Comparison of ENCODE assay signal across 1 cellular context in genomic region chr14:23286020-23286903, GRCh38.
A peak's percentile ranks its signal among the peaks of the same experiment; 100 is the strongest.
TF ChIP-seq lines count a peak whose summit lies in the region.

TSS of gene HOMEZ (minus strand) at chr14:23286132. CDS start at chr14:23285952, 180 bp downstream.

TF ChIP-seq in HepG2, 621 proteins besides CTCF, POLR2A, EP300 and RAD21 (continued from another document and continues in another):
- TF ChIP-seq HNF1A (IDR thresholded peaks at IDR 0.05; ENCODE audit: low read depth) (0 out of 2 replicates have a peak, but pooled peaks have one; percentile 22), HNF1A (CRISPR knock-in tag; IDR thresholded peaks at IDR 0.05; ENCODE audit: borderline replicate concordance) (peak; percentile 66), ZNF768 (CRISPR knock-in tag; IDR thresholded peaks at IDR 0.05) (peak; percentile 81; the same call in 1 of the 2 replicates), NR2F2 (IDR thresholded peaks at IDR 0.05; ENCODE audit: borderline replicate concordance, low read depth) (no peak), IKZF4 (CRISPR knock-in tag; IDR thresholded peaks at IDR 0.05; ENCODE audit: borderline replicate concordance, low read depth, not compliant biosample characterization) (peak; percentile 67), ZNF232 (CRISPR knock-in tag; IDR thresholded peaks at IDR 0.05; ENCODE audit: borderline replicate concordance) (peak; percentile 38; the same call in 1 of the 2 replicates), ZNF124 (CRISPR knock-in tag; IDR thresholded peaks at IDR 0.05) (peak; percentile 68), ZNF362 (CRISPR knock-in tag; IDR thresholded peaks at IDR 0.05; ENCODE audit: borderline replicate concordance) (peak; percentile 77; the same call in 1 of the 2 replicates), RBAK (CRISPR knock-in tag; IDR thresholded peaks at IDR 0.05) (no peak), ZC3H13 (CRISPR knock-in tag; IDR thresholded peaks at IDR 0.05) (0 out of 2 replicates have a peak, but pooled peaks have one; percentile 23), MTERF4 (CRISPR knock-in tag; IDR thresholded peaks at IDR 0.05) (no peak; the same call in none of the 2 replicates), ARHGAP35 (CRISPR knock-in tag; IDR thresholded peaks at IDR 0.05; ENCODE audit: borderline replicate concordance) (peak; percentile 66), NFE2L2 (IDR thresholded peaks at IDR 0.05; ENCODE audit: low read length) (no peak), POGZ (CRISPR knock-in tag; IDR thresholded peaks at IDR 0.05) (peak; percentile 96), FOXP4 (CRISPR knock-in tag; IDR thresholded peaks at IDR 0.05) (peak; percentile 47), ZMAT5 (CRISPR knock-in tag; IDR thresholded peaks at IDR 0.05; ENCODE audit: borderline replicate concordance, low read depth) (no peak), SOX5 (CRISPR knock-in tag; IDR thresholded peaks at IDR 0.05; ENCODE audit: borderline replicate concordance) (peak; percentile 44), IRX3 (CRISPR knock-in tag; IDR thresholded peaks at IDR 0.05; ENCODE audit: borderline replicate concordance, low read depth) (no peak), YEATS2 (CRISPR knock-in tag; IDR thresholded peaks at IDR 0.05; ENCODE audit: borderline replicate concordance) (peak; percentile 81; the same call in 1 of the 2 replicates), ZSCAN25 (CRISPR knock-in tag; IDR thresholded peaks at IDR 0.05) (peak; percentile 72), EZH2 (conservative IDR thresholded peaks at IDR 0.05; ENCODE audit: low read depth, low read length) (no peak), GFI1 (CRISPR knock-in tag; IDR thresholded peaks at IDR 0.05; ENCODE audit: borderline replicate concordance) (no peak; the same call in 1 of the 2 replicates), CBX5 (CRISPR knock-in tag; IDR thresholded peaks at IDR 0.05; ENCODE audit: borderline replicate concordance) (peak; percentile 71), TMF1 (CRISPR knock-in tag; IDR thresholded peaks at IDR 0.05; ENCODE audit: low read depth) (peak; percentile 60; the same call in 1 of the 2 replicates), ZNF350 (CRISPR knock-in tag; IDR thresholded peaks at IDR 0.05; ENCODE audit: borderline replicate concordance, low read depth) (peak; percentile 85; the same call in 1 of the 2 replicates), JUND (CRISPR knock-in tag; IDR thresholded peaks at IDR 0.05) (no peak), SIX1 (CRISPR knock-in tag; IDR thresholded peaks at IDR 0.05; ENCODE audit: borderline replicate concordance) (peak; percentile 73), ZKSCAN5 (CRISPR knock-in tag; IDR thresholded peaks at IDR 0.05) (0 out of 2 replicates have a peak, but pooled peaks have one; percentile 53), HOXD1 (CRISPR knock-in tag; IDR thresholded peaks at IDR 0.05) (peak; percentile 93), HIVEP1 (CRISPR knock-in tag; IDR thresholded peaks at IDR 0.05) (peak; percentile 91), MED1 (CRISPR knock-in tag; IDR thresholded peaks at IDR 0.05) (peak; percentile 62), LCORL (IDR thresholded peaks at IDR 0.05) (no peak), LCORL (CRISPR knock-in tag; IDR thresholded peaks at IDR 0.05) (peak; percentile 96), MATR3 (CRISPR knock-in tag; IDR thresholded peaks at IDR 0.05) (no peak), ZNF674 (CRISPR knock-in tag; IDR thresholded peaks at IDR 0.05; ENCODE audit: low read depth) (0 out of 2 replicates have a peak, but pooled peaks have one; percentile 68), BRCA1 (CRISPR knock-in tag; IDR thresholded peaks at IDR 0.05) (peak; percentile 78; the same call in 1 of the 2 replicates), CREB1 (IDR thresholded peaks at IDR 0.05) (peak; percentile 90), CREB1 (CRISPR knock-in tag; IDR thresholded peaks at IDR 0.05) (no peak), CENPX (CRISPR knock-in tag; IDR thresholded peaks at IDR 0.05) (no peak), NCOA5 (CRISPR knock-in tag; IDR thresholded peaks at IDR 0.05) (no peak), TCF7L2 (IDR thresholded peaks at IDR 0.05; ENCODE audit: low read depth, low read length) (no peak), SOX13 (IDR thresholded peaks at IDR 0.05) (peak; percentile 38; the same call in 1 of the 2 replicates), SOX13 (CRISPR knock-in tag; conservative IDR thresholded peaks at IDR 0.05 in 1 of 2, IDR thresholded peaks at IDR 0.05 in 1 of 2) (peak in 1 of 2 experiments; percentile 46; a peak in 1 of 4 replicates), ZNF460 (CRISPR knock-in tag; IDR thresholded peaks at IDR 0.05; ENCODE audit: borderline replicate concordance) (no peak), MBNL3 (CRISPR knock-in tag; conservative IDR thresholded peaks at IDR 0.05) (no peak), ZHX2 (IDR thresholded peaks at IDR 0.05; ENCODE audit: low read depth) (peak; percentile 2; the same call in 1 of the 2 replicates), ZHX2 (CRISPR knock-in tag; IDR thresholded peaks at IDR 0.05; ENCODE audit: borderline replicate concordance) (0 out of 2 replicates have a peak, but pooled peaks have one; percentile 74), ZNF512 (CRISPR knock-in tag; IDR thresholded peaks at IDR 0.05) (no peak), SP5 (CRISPR knock-in tag; IDR thresholded peaks at IDR 0.05; ENCODE audit: borderline replicate concordance, low read depth) (peak; percentile 94), RCOR2 (CRISPR knock-in tag; IDR thresholded peaks at IDR 0.05) (no peak), PHF20 (CRISPR knock-in tag; IDR thresholded peaks at IDR 0.05) (peak; percentile 85), ZNF781 (CRISPR knock-in tag; IDR thresholded peaks at IDR 0.05; ENCODE audit: borderline replicate concordance, not compliant biosample characterization) (peak; percentile 30), NR2C2 (CRISPR knock-in tag; IDR thresholded peaks at IDR 0.05; ENCODE audit: borderline replicate concordance) (peak; percentile 85), TSC22D2 (CRISPR knock-in tag; IDR thresholded peaks at IDR 0.05; ENCODE audit: borderline replicate concordance) (peak; percentile 20), ZNF816 (CRISPR knock-in tag; IDR thresholded peaks at IDR 0.05; ENCODE audit: borderline replicate concordance) (no peak)
